Comparison of ENCODE assay signal across 1 cellular context in the genomic region with DNA sequence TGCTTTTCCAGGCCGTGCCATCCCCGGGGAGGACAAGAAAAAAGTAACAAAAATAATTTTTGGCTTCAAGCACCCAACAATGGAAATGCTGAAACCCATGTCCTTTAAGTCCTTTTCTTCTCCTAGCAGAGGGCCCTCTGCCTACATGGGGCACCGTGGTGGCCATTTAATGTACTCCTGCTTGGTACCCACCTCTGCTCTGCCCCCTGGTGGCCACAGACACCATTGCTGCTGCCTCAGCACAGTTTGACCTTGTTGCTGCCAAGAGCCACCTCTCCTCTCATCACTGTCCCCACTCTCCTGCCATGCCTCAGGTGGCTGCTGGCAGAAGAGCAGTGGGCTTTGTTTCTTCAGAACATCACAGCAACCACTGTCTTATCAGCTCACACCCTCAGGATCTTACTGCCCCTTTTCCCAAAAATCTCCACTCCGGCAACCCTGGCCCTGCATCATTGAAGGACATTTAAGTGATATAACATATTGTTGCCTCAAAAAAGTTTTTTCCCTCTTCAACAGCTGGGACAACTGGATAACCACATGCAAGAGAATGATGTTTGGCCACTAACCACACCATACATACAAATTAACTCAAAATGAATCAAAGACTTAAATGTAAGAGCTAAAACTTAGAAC.
TF ChIP-seq lines count a peak whose summit lies in the region.

No MANE protein-coding gene starts in this region.

TF ChIP-seq in K562, 482 proteins besides CTCF, POLR2A, EP300 and RAD21 (continued from another document):
- TF ChIP-seq BRCA1 (IDR thresholded peaks at IDR 0.05): no peak
- TF ChIP-seq BRCA1 (CRISPR knock-in tag; IDR thresholded peaks at IDR 0.05): 0 out of 2 replicates have a peak, but pooled peaks have one; percentile 33
- TF ChIP-seq, protein P1, sequence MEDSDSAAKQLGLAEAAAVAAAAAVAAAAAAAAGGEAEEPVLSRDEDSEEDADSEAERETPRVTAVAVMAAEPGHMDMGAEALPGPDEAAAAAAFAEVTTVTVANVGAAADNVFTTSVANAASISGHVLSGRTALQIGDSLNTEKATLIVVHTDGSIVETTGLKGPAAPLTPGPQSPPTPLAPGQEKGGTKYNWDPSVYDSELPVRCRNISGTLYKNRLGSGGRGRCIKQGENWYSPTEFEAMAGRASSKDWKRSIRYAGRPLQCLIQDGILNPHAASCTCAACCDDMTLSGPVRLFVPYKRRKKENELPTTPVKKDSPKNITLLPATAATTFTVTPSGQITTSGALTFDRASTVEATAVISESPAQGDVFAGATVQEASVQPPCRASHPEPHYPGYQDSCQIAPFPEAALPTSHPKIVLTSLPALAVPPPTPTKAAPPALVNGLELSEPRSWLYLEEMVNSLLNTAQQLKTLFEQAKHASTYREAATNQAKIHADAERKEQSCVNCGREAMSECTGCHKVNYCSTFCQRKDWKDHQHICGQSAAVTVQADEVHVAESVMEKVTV (CRISPR knock-in tag; IDR thresholded peaks at IDR 0.05): peak; percentile 56; the same call in 1 of the 2 replicates
- TF ChIP-seq, protein P2, sequence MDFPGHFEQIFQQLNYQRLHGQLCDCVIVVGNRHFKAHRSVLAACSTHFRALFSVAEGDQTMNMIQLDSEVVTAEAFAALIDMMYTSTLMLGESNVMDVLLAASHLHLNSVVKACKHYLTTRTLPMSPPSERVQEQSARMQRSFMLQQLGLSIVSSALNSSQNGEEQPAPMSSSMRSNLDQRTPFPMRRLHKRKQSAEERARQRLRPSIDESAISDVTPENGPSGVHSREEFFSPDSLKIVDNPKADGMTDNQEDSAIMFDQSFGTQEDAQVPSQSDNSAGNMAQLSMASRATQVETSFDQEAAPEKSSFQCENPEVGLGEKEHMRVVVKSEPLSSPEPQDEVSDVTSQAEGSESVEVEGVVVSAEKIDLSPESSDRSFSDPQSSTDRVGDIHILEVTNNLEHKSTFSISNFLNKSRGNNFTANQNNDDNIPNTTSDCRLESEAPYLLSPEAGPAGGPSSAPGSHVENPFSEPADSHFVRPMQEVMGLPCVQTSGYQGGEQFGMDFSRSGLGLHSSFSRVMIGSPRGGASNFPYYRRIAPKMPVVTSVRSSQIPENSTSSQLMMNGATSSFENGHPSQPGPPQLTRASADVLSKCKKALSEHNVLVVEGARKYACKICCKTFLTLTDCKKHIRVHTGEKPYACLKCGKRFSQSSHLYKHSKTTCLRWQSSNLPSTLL (IDR thresholded peaks at IDR 0.05): no peak
- peak; percentile 84 for TF ChIP-seq MAFK (IDR thresholded peaks at IDR 0.05; ENCODE audit: low read length)
- TF ChIP-seq SMARCA4 (IDR thresholded peaks at IDR 0.05): no peak
- 0 out of 2 replicates have a peak, but pooled peaks have one; percentile 22 for TF ChIP-seq CTBP1 (IDR thresholded peaks at IDR 0.05; ENCODE audit: borderline replicate concordance)
- TF ChIP-seq ZNF316 (IDR thresholded peaks at IDR 0.05): peak; percentile 83
- TF ChIP-seq C11orf30 (IDR thresholded peaks at IDR 0.05; ENCODE audit: low read depth): peak; percentile 75
- peak in 2 of 3 experiments; percentile 65 to 73 for TF ChIP-seq YY1 (IDR thresholded peaks at IDR 0.05; ENCODE audit: borderline replicate concordance in 1 of 3, control insufficient read depth in 1 of 3, extremely low read depth in 1 of 3, insufficient read depth in 3 of 3, insufficient read length in 1 of 3, insufficient replicate concordance in 2 of 3, low read depth in 1 of 3, low read length in 2 of 3)
- peak; percentile 88 for TF ChIP-seq MAFG (tag; conservative IDR thresholded peaks at IDR 0.05)
- TF ChIP-seq JUND (IDR thresholded peaks at IDR 0.05; ENCODE audit: borderline replicate concordance, low read depth, low read length): 0 out of 2 replicates have a peak, but pooled peaks have one; percentile 12
- TF ChIP-seq JUND (tag; IDR thresholded peaks at IDR 0.05; ENCODE audit: borderline replicate concordance, low read depth, low read length): no peak; the same call in 2 of the 3 replicates
- TF ChIP-seq MAFF (IDR thresholded peaks at IDR 0.05; ENCODE audit: low read length): peak; percentile 71
- TF ChIP-seq, protein P3, sequence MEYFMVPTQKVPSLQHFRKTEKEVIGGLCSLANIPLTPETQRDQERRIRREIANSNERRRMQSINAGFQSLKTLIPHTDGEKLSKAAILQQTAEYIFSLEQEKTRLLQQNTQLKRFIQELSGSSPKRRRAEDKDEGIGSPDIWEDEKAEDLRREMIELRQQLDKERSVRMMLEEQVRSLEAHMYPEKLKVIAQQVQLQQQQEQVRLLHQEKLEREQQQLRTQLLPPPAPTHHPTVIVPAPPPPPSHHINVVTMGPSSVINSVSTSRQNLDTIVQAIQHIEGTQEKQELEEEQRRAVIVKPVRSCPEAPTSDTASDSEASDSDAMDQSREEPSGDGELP (CRISPR knock-in tag; IDR thresholded peaks at IDR 0.05; ENCODE audit: borderline replicate concordance): peak; percentile 25; the same call in 1 of the 2 replicates
- TF ChIP-seq, protein P4, sequence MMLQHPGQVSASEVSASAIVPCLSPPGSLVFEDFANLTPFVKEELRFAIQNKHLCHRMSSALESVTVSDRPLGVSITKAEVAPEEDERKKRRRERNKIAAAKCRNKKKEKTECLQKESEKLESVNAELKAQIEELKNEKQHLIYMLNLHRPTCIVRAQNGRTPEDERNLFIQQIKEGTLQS (IDR thresholded peaks at IDR 0.05): no peak
- TF ChIP-seq, protein P4 (CRISPR knock-in tag; conservative IDR thresholded peaks at IDR 0.05): no peak
- no peak for TF ChIP-seq ZC3H11A (IDR thresholded peaks at IDR 0.05; ENCODE audit: low read depth, low read length)
- no peak for TF ChIP-seq NRF1 (conservative IDR thresholded peaks at IDR 0.05 in 1 of 2, IDR thresholded peaks at IDR 0.05 in 1 of 2)
- TF ChIP-seq OTX1 (CRISPR knock-in tag; IDR thresholded peaks at IDR 0.05): no peak
- 0 out of 2 replicates have a peak, but pooled peaks have one; percentile 55 for TF ChIP-seq XRCC5 (IDR thresholded peaks at IDR 0.05; ENCODE audit: low read depth, low read length)
